27 cellular contexts compared by ENCODE assay signal in the genomic region with DNA sequence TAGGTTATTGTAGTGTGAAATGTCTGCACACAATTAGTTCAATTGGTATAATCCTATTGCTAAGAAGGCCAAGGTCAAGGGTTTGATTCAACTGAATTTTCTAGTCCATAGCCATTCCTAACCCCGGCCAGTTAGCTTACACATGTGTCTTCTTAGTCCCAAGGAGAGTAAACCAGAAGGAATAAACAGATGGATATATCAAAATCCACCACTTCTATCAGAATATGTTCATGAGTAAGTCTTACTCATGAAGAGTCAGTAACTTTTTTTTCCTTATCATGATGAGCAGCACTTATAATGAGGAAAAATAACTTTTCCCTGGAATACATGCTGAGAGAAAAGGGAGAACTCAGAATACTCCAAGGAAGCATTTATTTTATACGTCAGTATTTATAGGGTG. TPM values are rescaled to one million over a fixed set of nuclear protein-coding genes. Genes with fewer than 3 reads are reported as not detected.
"Had no signal": no experiment of that assay in that cellular context is flagged by ENCODE, and none has a peak within 500 bp of the region (broad histone marks: within the 10 kb centered on the region; RNA-seq: fewer than 3 reads in every experiment).

No MANE protein-coding gene starts in this region.

- H3K9me3 ChIP-seq: adrenal gland, ascending aorta, esophagus squamous epithelium, gastroesophageal sphincter, neutrophil, ovary, right lobe of liver, thoracic aorta had no signal

- H3K36me3 ChIP-seq: adrenal gland, ascending aorta, esophagus squamous epithelium, gastroesophageal sphincter, neutrophil, ovary, right lobe of liver, thoracic aorta had no signal

- H3K27ac ChIP-seq: adrenal gland, ascending aorta, brain microvascular endothelial cell, epithelial cell of prostate, esophagus squamous epithelium, gastroesophageal sphincter, neutrophil, ovary, right lobe of liver, thoracic aorta had no signal

- DNase-seq: activated CD4-positive, alpha-beta T cell treated with anti-CD3 and anti-CD28 coated beads for 48 hours; activated CD4-positive, alpha-beta T cell treated with anti-CD3 and anti-CD28 coated beads, Interleukin-2, amount 50 U/mL, for 48 hours; activated CD8-positive, alpha-beta memory T cell treated with anti-CD3 and anti-CD28 coated beads for 24 hours; activated effector memory CD4-positive, alpha-beta T cell treated with anti-CD3 and anti-CD28 coated beads, Interleukin-2, amount 50 U/mL, for 16 hours; activated naive CD4-positive, alpha-beta T cell treated with anti-CD3 and anti-CD28 coated beads for 36 hours; activated naive CD8-positive, alpha-beta T cell treated with anti-CD3 and anti-CD28 coated beads for 36 hours; activated T-cell treated with anti-CD3 and anti-CD28 coated beads, Interleukin-2, amount 50 U/mL, for 1 hour; adrenal gland; brain microvascular endothelial cell; caudate nucleus; esophagus squamous epithelium; head of caudate nucleus; hippocampal formation; left cardiac atrium; naive B cell; nephron progenitor cell; ovary; right lobe of liver; stimulated activated CD4-positive, alpha-beta T cell treated with anti-CD3 and anti-CD28 coated beads, Interleukin-2, amount 100 ng/mL, for 48 hours; stimulated activated naive CD8-positive, alpha-beta T cell treated with anti-CD3 and anti-CD28 coated beads, Interleukin-15, Interleukin-2, amounts not matched to agents 100 U/mL and 50 U/mL, for 24 hours; trophoblast cell had no signal

- H3K4me1 ChIP-seq: adrenal gland, ascending aorta, esophagus squamous epithelium, gastroesophageal sphincter, right lobe of liver had no signal

- H3K27me3 ChIP-seq: ascending aorta, brain microvascular endothelial cell, ovary, right lobe of liver had no signal

- ATAC-seq: gastroesophageal sphincter; left cardiac atrium; right lobe of liver; stimulated activated naive CD8-positive, alpha-beta T cell treated with anti-CD3 and anti-CD28 coated beads, Interleukin-15, Interleukin-2, amounts not matched to agents 100 U/mL and 50 U/mL, for 24 hours had no signal

RNA-seq across cellular contexts. Expression of a gene that starts 9.5 kb away (rescaled TPM):
- total RNA-seq: activated naive CD4-positive, alpha-beta T cell treated with anti-CD3 and anti-CD28 coated beads for 36 hours; activated naive CD8-positive, alpha-beta T cell treated with anti-CD3 and anti-CD28 coated beads for 36 hours; activated T-helper 1 cell treated with anti-CD3 and anti-CD28 coated beads, Interleukin-12 subunit alpha, Interleukin-12 subunit beta, Interleukin-2, Interleukin-4 antibody, amounts not matched to agents 30 ng/mL and 10 ng/mL and 1 ng/mL, durations not matched to agents 14 hours and 24 hours and 36 hours; esophagus squamous epithelium had no signal
